In genomic region chr16:3187798-3188674, GRCh38 we compare ENCODE assay signal across 8 cellular contexts. TPM values are rescaled to one million over a fixed set of nuclear protein-coding genes. Genes with fewer than 3 reads are reported as not detected.
DNase-seq lines count a peak whose midpoint lies in the region; ATAC-seq and TF ChIP-seq lines count a peak whose summit lies in the region.

TSS of gene OR1F1 (plus strand) at chr16:3188204.

- H3K9ac ChIP-seq in BLaER1 treated with 17β-estradiol and CSF1 and Interleukin-3, amounts not matched to agents 10 nM and 100 nM: no peak within 1 kb of the TSS
- H3K9ac ChIP-seq in mammary epithelial cell (ENCODE audit: insufficient read depth, low read length): peak within 1 kb of the TSS; percentile 36
- H3K9ac ChIP-seq in mucosa of rectum (ENCODE audit: low read depth in 1 of 2, low read length in 2 of 2): no peak within 1 kb of the TSS

- BruUV-seq in mammary epithelial cell (replicated peaks; lab: Mats Ljungman, UMichigan): no TSS peak

- no peak for TF ChIP-seq CTCF in mammary epithelial cell (conservative IDR thresholded peaks at IDR 0.05 in 1 of 2, IDR thresholded peaks at IDR 0.05 in 1 of 2; ENCODE audit: extremely low read depth in 1 of 2, insufficient read depth in 1 of 2, low read depth in 1 of 2, low read length in 2 of 2)

- peak within 1 kb of the TSS in 7 of 10 experiments; percentile 3 to 40 (median 22); a peak in 8 of 20 replicates for H3K4me3 ChIP-seq in BLaER1 treated with 17β-estradiol and CSF1 and Interleukin-3, amounts not matched to agents 10 nM and 100 nM
- peak within 1 kb of the TSS; percentile 57 to 62 (median 60) for H3K4me3 ChIP-seq in mammary epithelial cell (replicated peaks in 1 of 3; ENCODE audit: insufficient read depth in 1 of 3, low read depth in 2 of 3, low read length in 3 of 3)
- H3K4me3 ChIP-seq in mucosa of rectum (ENCODE audit: low read length in 2 of 2): peak within 1 kb of the TSS; percentile 10 to 28

- no peak for ATAC-seq in GM18520 (IDR thresholded peaks at IDR 0.05; ENCODE audit: unreplicated experiment)
- no peak for ATAC-seq in GM19324 (IDR thresholded peaks at IDR 0.05; ENCODE audit: low FRiP score, unreplicated experiment)

- H2AFZ ChIP-seq in mammary epithelial cell (ENCODE audit: low read depth, low read length): peak within 1 kb of the TSS; percentile 96

- WGBS in mammary epithelial cell (ENCODE audit: low coverage, missing lambda C conversion rate): 3% methylated on average over 33 of the region's 51 CpGs

- no peaks in the 10 kb centered on the region for H3K4me1 ChIP-seq in BLaER1 treated with 17β-estradiol and CSF1 and Interleukin-3, amounts not matched to agents 10 nM and 100 nM
- H3K4me1 ChIP-seq in mammary epithelial cell (ENCODE audit: insufficient read depth, low read length): peaks cover 8% of the 10 kb centered on the region
- peaks cover 3 to 13% of the 10 kb centered on the region in 2 donors for H3K4me1 ChIP-seq in mucosa of rectum (ENCODE audit: control insufficient read depth in 2 of 2, insufficient read depth in 2 of 2, low read length in 2 of 2)

- DNase-seq in HK-2 (ENCODE audit: unreplicated experiment) (peak; percentile 46), T-helper 1 cell (peak in 4 of 5 donors; percentile 36 to 84 (median 46)), mammary epithelial cell (peak; percentile 90), DMS153 (lab: John Stamatoyannopoulos, UW) (no peak)

- H3K79me2 ChIP-seq in mammary epithelial cell (ENCODE audit: insufficient read depth, low read length): no peaks in the 10 kb centered on the region

- intact Hi-C loops in mammary epithelial cell (cut with micrococcal nuclease): loop anchor here (1.0 to 2.0 kb wide), 8 partner anchors 16 to 313 kb away; partner anchors contain the start of genes CLUAP1, ZNF174, ZNF200 and ZNF263

- H3K9me3 ChIP-seq in BLaER1 treated with 17β-estradiol and CSF1 and Interleukin-3, amounts not matched to agents 10 nM and 100 nM (replicated peaks in 1 of 11): peaks cover 85 to 99% (median 93%) of the 10 kb centered on the region in 11 experiments
- H3K9me3 ChIP-seq in mammary epithelial cell (replicated peaks; ENCODE audit: insufficient read depth, low read length): no peaks in the 10 kb centered on the region
- H3K9me3 ChIP-seq in mucosa of rectum (ENCODE audit: control insufficient read depth in 2 of 2, low read length in 2 of 2): no peaks in the 10 kb centered on the region

- H3K27me3 ChIP-seq in BLaER1 treated with 17β-estradiol and CSF1 and Interleukin-3, amounts not matched to agents 10 nM and 100 nM: peaks cover 66 to 95% (median 89%) of the 10 kb centered on the region in 11 experiments
- no peaks in the 10 kb centered on the region for H3K27me3 ChIP-seq in mammary epithelial cell (ENCODE audit: insufficient read depth, low read length)
- H3K27me3 ChIP-seq in mucosa of rectum (ENCODE audit: control insufficient read depth in 2 of 2, insufficient read depth in 2 of 2, low read length in 2 of 2): peaks cover 55 to 65% of the 10 kb centered on the region in 2 donors

- in situ Hi-C loops in mammary epithelial cell (cut with MboI; ENCODE audit: low sequenced_read_pairs in 2 of 2): no loop called here

- dilution Hi-C loops in mammary epithelial cell (cut with HindIII; ENCODE audit: low sequenced_read_pairs): no loop called here

- no peak within 1 kb of the TSS for H3K27ac ChIP-seq in BLaER1 treated with 17β-estradiol and CSF1 and Interleukin-3, amounts not matched to agents 10 nM and 100 nM
- H3K27ac ChIP-seq in mammary epithelial cell (ENCODE audit: insufficient read depth, low read depth, low read length): peak within 1 kb of the TSS; percentile 15
- H3K27ac ChIP-seq in mucosa of rectum (ENCODE audit: low read depth in 2 of 2, low read length in 2 of 2): no peak within 1 kb of the TSS

- no peaks in the 10 kb centered on the region for H4K20me1 ChIP-seq in BLaER1 treated with 17β-estradiol and CSF1 and Interleukin-3, amounts not matched to agents 10 nM and 100 nM
- H4K20me1 ChIP-seq in mammary epithelial cell (ENCODE audit: insufficient read depth, low read length): no peaks in the 10 kb centered on the region

- CTCF ChIA-PET in mammary epithelial cell (lab: Charles Lee; ENCODE audit: low non-redundant PET): no interaction called here

- no peak within 1 kb of the TSS for H3K4me2 ChIP-seq in BLaER1 treated with 17β-estradiol and CSF1 and Interleukin-3, amounts not matched to agents 10 nM and 100 nM
- H3K4me2 ChIP-seq in mammary epithelial cell (ENCODE audit: insufficient read depth, low read depth, low read length): peak within 1 kb of the TSS; percentile 93

- peaks cover 0 to 7% (median 0%) of the 10 kb centered on the region in 11 experiments; a peak in 1 of 22 replicates for H3K36me3 ChIP-seq in BLaER1 treated with 17β-estradiol and CSF1 and Interleukin-3, amounts not matched to agents 10 nM and 100 nM
- no peaks in the 10 kb centered on the region for H3K36me3 ChIP-seq in mammary epithelial cell (ENCODE audit: insufficient read depth, low read length)
- no peaks in the 10 kb centered on the region for H3K36me3 ChIP-seq in mucosa of rectum (ENCODE audit: control insufficient read depth in 2 of 2, insufficient read depth in 2 of 2, low read length in 2 of 2)

RNA-seq across cellular contexts. Expression of gene OR1F1, which starts in this region (rescaled TPM):
- total RNA-seq in mammary epithelial cell: not detected
- 0.54 TPM for polyA plus RNA-seq in mammary epithelial cell
- polyA minus RNA-seq in mammary epithelial cell: not detected

Comparison
In these comparisons a context has a peak if more than half of its experiments do, and no peak if none do; other contexts are left out.
1. Peak in DNase-seq, H3K4me3 ChIP-seq, H3K27ac ChIP-seq, H3K9ac ChIP-seq and H3K4me2 ChIP-seq in mammary epithelial cell; RNA of the gene not detected or under 1 TPM.